ENCODE assay signal across 5 cellular contexts in the genomic region with DNA sequence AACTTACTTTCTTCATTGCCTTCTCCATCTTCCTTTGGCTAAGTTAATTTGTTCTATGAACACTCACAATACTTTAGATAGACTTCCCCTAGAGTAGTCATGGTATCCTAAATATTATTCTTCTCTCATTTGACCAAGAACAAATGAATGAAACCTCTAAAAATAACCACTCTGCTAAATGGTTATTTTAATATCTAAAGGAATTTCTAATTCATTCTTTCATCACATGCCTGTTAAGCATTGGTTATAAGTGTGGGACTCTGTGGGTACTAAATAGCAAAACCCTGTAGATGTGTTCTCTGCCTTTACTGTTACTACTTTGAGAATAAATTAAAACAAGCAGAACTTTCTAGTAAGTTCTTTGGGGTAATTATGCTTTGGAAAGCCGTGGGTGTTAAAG.
"Had no signal": no experiment of that assay in that cellular context is flagged by ENCODE, and none has a peak within 500 bp of the region (broad histone marks: within the 10 kb centered on the region; RNA-seq: fewer than 3 reads in every experiment).

No MANE protein-coding gene starts in this region.

- DNase-seq: H9, HCEC 1CT, IMR-90 had no signal

- H3K4me2 ChIP-seq: GM23338 had no signal

- H3K4me3 ChIP-seq: GM23338, K562 had no signal

- ATAC-seq: GM23338, K562 had no signal
